In genomic region chr1:170765712-170766330, GRCh38 we compare ENCODE assay signal across 10 cellular contexts.
DNase-seq lines count a peak whose midpoint lies in the region; ATAC-seq and TF ChIP-seq lines count a peak whose summit lies in the region.
"Had no signal": no experiment of that assay in that cellular context is flagged by ENCODE, and none has a peak within 500 bp of the region (broad histone marks: within the 10 kb centered on the region; RNA-seq: fewer than 3 reads in every experiment).

No MANE protein-coding gene starts in this region.

- DNase-seq in SK-N-MC (ENCODE audit: low read depth, low spot score) (peak; percentile 10), testis (no peak), NCI-H1436 treated with DMSO at 0.1 percent for 48 hours (lab: John Stamatoyannopoulos, UW) (no peak), activated gamma-delta T cell treated with Interleukin-2 at 50 U/mL for 16 hours (no peak), NCI-H146 (lab: John Stamatoyannopoulos, UW) (no peak), NCI-H2227 treated with DMSO at 0.1 percent for 48 hours (lab: John Stamatoyannopoulos, UW) (no peak)
- DNase-seq: stimulated activated CD4-positive, alpha-beta T cell treated with anti-CD3 and anti-CD28 coated beads, Interleukin-15, amount 100 ng/mL, for 24 hours; T-helper 2 cell had no signal

- TF ChIP-seq CTCF in HEK293 (tag by site-specific recombination; IDR thresholded peaks at IDR 0.05): no peak
- TF ChIP-seq CTCF in gastroesophageal sphincter (IDR thresholded peaks at IDR 0.05): peak; percentile 19 to 63 (median 55)
- peak; percentile 44 to 62 (median 53) for TF ChIP-seq CTCF in testis (IDR thresholded peaks at IDR 0.05)

- no peak for ATAC-seq in gastroesophageal sphincter

- TF ChIP-seq POLR2A in gastroesophageal sphincter (IDR thresholded peaks at IDR 0.05) (no peak), testis (IDR thresholded peaks at IDR 0.05) (no peak)

- H3K36me3 ChIP-seq in HEK293 (ENCODE audit: control insufficient read depth in 2 of 2, insufficient read depth in 1 of 2, low read length in 2 of 2) (no peaks in the 10 kb centered on the region), SK-N-MC (ENCODE audit: insufficient read depth, low read length) (no peaks in the 10 kb centered on the region), gastroesophageal sphincter (no peaks in the 10 kb centered on the region), testis (ENCODE audit: low read depth, missing control alignments) (no peaks in the 10 kb centered on the region)

- H3K27me3 ChIP-seq in gastroesophageal sphincter (no peaks in the 10 kb centered on the region), testis (no peaks in the 10 kb centered on the region)

- H3K9ac ChIP-seq in SK-N-MC (ENCODE audit: insufficient read length): no peak overlapping the region

- H3K4me3 ChIP-seq in HEK293 (ENCODE audit: low read depth, low read length) (no peak overlapping the region), SK-N-MC (no peak overlapping the region), gastroesophageal sphincter (no peak overlapping the region), testis (no peak overlapping the region)

- intact Hi-C loops in testis (cut with DNase I; ENCODE audit: low total_unique reads): no loop called here

- POLR2A ChIA-PET in HEK293 (lab: Yijun Ruan, JAX): no interaction called here

- no peaks in the 10 kb centered on the region for H3K4me1 ChIP-seq in HEK293 (ENCODE audit: control insufficient read depth, insufficient read depth, low read length)
- no peaks in the 10 kb centered on the region for H3K4me1 ChIP-seq in gastroesophageal sphincter
- H3K4me1 ChIP-seq in testis: no peaks in the 10 kb centered on the region

- no peak overlapping the region for H3K27ac ChIP-seq in HEK293 (ENCODE audit: extremely low read depth, low read depth, low read length)
- H3K27ac ChIP-seq in SK-N-MC: no peak overlapping the region
- H3K27ac ChIP-seq in gastroesophageal sphincter: no peak overlapping the region
- no peak overlapping the region for H3K27ac ChIP-seq in testis

- H3K9me3 ChIP-seq in HEK293 (ENCODE audit: control insufficient read depth, insufficient read depth, low read depth, low read length) (no peaks in the 10 kb centered on the region), SK-N-MC (ENCODE audit: low read depth, low read length) (no peaks in the 10 kb centered on the region), gastroesophageal sphincter (no peaks in the 10 kb centered on the region), testis (no peaks in the 10 kb centered on the region)

- 72 to 73% methylated on average over 9 to 10 of the region's 10 CpGs for WGBS in gastroesophageal sphincter (ENCODE audit: low coverage in 1 of 2), 2 donors
- WGBS in testis, 2 donors: 70 to 72% methylated on average over 10 of the region's 10 CpGs

- CTCF ChIA-PET in HEK293 (lab: Yijun Ruan, JAX): interaction anchor here (0.6 to 1.2 kb wide), 7 partner anchors 10 to 835 kb away, joined by 3 to 5 read pairs (median 4); no protein-coding TSS in a partner anchor

- no peak for TF ChIP-seq EP300 in gastroesophageal sphincter (IDR thresholded peaks at IDR 0.05)

TF ChIP-seq in HEK293, 187 proteins besides CTCF, POLR2A, EP300 and RAD21:
- no peak for TF ChIP-seq TSHZ1 (tag by site-specific recombination; IDR thresholded peaks at IDR 0.05; ENCODE audit: borderline replicate concordance)
- peak; percentile 44 for TF ChIP-seq ZNF654 (tag by site-specific recombination; IDR thresholded peaks at IDR 0.05; ENCODE audit: low read depth)
